ENCODE assay signal across 1 cellular context in genomic region chr22:21688341-21688705, GRCh38.
A peak's percentile ranks its signal among the peaks of the same experiment; 100 is the strongest.
TF ChIP-seq lines count a peak whose summit lies in the region.

No MANE protein-coding gene starts in this region.

TF ChIP-seq in K562, 482 proteins besides CTCF, POLR2A, EP300 and RAD21:
- TF ChIP-seq, protein P1, sequence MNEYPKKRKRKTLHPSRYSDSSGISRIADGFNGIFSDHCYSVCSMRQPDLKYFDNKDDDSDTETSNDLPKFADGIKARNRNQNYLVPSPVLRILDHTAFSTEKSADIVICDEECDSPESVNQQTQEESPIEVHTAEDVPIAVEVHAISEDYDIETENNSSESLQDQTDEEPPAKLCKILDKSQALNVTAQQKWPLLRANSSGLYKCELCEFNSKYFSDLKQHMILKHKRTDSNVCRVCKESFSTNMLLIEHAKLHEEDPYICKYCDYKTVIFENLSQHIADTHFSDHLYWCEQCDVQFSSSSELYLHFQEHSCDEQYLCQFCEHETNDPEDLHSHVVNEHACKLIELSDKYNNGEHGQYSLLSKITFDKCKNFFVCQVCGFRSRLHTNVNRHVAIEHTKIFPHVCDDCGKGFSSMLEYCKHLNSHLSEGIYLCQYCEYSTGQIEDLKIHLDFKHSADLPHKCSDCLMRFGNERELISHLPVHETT (CRISPR knock-in tag; conservative IDR thresholded peaks at IDR 0.05 in 1 of 2, IDR thresholded peaks at IDR 0.05 in 1 of 2), result peak in 1 of 2 experiments; percentile 20; a peak in 1 of 4 replicates
- TF ChIP-seq SMARCE1 (IDR thresholded peaks at IDR 0.05), result no peak
- TF ChIP-seq ZNF133 (CRISPR knock-in tag; IDR thresholded peaks at IDR 0.05), result 0 out of 2 replicates have a peak, but pooled peaks have one; percentile 2
- no peak for TF ChIP-seq CHAMP1 (IDR thresholded peaks at IDR 0.05)
- no peak for TF ChIP-seq ZNF644 (tag; IDR thresholded peaks at IDR 0.05; ENCODE audit: low read depth)
- TF ChIP-seq POLR2AphosphoS5 (IDR thresholded peaks at IDR 0.05; ENCODE audit: control insufficient read depth, insufficient read depth, low read depth, low read length), result 0 out of 2 replicates have a peak, but pooled peaks have one; percentile 10
- 0 out of 4 replicates have a peak, but pooled peaks of 1 of the 2 experiments have one; percentile 27 for TF ChIP-seq ZMIZ1 (IDR thresholded peaks at IDR 0.05; ENCODE audit: low read depth in 2 of 2, low read length in 2 of 2)
- TF ChIP-seq NR1H2 (CRISPR knock-in tag; IDR thresholded peaks at IDR 0.05), result 0 out of 2 replicates have a peak, but pooled peaks have one; percentile 48
- peak; percentile 16 for TF ChIP-seq HMGN3 (IDR thresholded peaks at IDR 0.05; ENCODE audit: borderline replicate concordance, extremely low read depth, insufficient read length, low read depth, low read length)
- no peak for TF ChIP-seq THRAP3 (IDR thresholded peaks at IDR 0.05; ENCODE audit: borderline replicate concordance)
- TF ChIP-seq, protein P2, sequence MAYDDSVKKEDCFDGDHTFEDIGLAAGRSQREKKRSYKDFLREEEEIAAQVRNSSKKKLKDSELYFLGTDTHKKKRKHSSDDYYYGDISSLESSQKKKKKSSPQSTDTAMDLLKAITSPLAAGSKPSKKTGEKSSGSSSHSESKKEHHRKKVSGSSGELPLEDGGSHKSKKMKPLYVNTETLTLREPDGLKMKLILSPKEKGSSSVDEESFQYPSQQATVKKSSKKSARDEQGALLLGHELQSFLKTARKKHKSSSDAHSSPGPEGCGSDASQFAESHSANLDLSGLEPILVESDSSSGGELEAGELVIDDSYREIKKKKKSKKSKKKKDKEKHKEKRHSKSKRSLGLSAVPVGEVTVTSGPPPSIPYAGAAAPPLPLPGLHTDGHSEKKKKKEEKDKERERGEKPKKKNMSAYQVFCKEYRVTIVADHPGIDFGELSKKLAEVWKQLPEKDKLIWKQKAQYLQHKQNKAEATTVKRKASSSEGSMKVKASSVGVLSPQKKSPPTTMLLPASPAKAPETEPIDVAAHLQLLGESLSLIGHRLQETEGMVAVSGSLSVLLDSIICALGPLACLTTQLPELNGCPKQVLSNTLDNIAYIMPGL (CRISPR knock-in tag; IDR thresholded peaks at IDR 0.05), result 0 out of 2 replicates have a peak, but pooled peaks have one; percentile 3
- 0 out of 2 replicates have a peak, but pooled peaks have one; percentile 31 for TF ChIP-seq ZFX (CRISPR knock-in tag; IDR thresholded peaks at IDR 0.05)
- TF ChIP-seq, protein P3, sequence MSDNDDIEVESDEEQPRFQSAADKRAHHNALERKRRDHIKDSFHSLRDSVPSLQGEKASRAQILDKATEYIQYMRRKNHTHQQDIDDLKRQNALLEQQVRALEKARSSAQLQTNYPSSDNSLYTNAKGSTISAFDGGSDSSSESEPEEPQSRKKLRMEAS (CRISPR knock-in tag; IDR thresholded peaks at IDR 0.05), result 0 out of 2 replicates have a peak, but pooled peaks have one; percentile 2
TF ChIP-seq in K562: peak in this region for 9.
